20 cellular contexts compared by ENCODE assay signal in the genomic region with DNA sequence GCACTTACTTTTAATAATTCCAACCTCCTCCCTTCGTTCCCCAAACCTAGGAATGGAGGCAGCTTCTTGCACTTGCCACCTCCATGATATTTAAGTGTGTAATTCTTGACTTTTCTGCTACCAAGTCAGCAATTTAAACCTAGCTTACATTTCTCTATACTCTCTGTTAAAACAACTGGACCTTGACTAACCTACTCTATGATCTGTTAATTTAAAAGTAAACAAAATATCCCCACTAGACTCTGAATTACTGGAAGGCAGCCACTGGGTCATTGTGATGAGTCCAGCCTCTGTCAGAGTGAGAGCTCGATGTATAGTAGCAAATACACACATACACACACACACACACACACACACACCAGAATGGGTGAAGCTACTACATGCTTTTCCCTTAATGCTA. TPM values are rescaled to one million over a fixed set of nuclear protein-coding genes. Genes with fewer than 3 reads are reported as not detected.
DNase-seq lines count a peak whose midpoint lies in the region; ATAC-seq, FAIRE-seq and TF ChIP-seq lines count a peak whose summit lies in the region.
"Had no signal": no experiment of that assay in that cellular context is flagged by ENCODE, and none has a peak within 500 bp of the region (broad histone marks: within the 10 kb centered on the region; RNA-seq: fewer than 3 reads in every experiment).

No MANE protein-coding gene starts in this region.

- DNase-seq in DMS53 treated with DMSO at 0.1 percent for 48 hours (lab: John Stamatoyannopoulos, UW; ENCODE audit: unreplicated experiment) = peak; percentile 13
- DNase-seq in NCI-H2029 treated with DMSO at 0.1 percent for 48 hours (lab: John Stamatoyannopoulos, UW) = peak; percentile 68
- no peak for DNase-seq in esophagus squamous epithelium (lab: John Stamatoyannopoulos, UW)
- DNase-seq in HepG2 (ENCODE audit: low spot score) = peak; percentile 51
- DNase-seq in sigmoid colon = no peak
- no peak for DNase-seq in COLO829 (ENCODE audit: low spot score)
- DNase-seq: activated B cell treated with CpG ODN at 0.5 μM for 24 hours; activated effector memory CD4-positive, alpha-beta T cell treated with anti-CD3 and anti-CD28 coated beads, Interleukin-2, amount 50 U/mL, for 16 hours; aorta; lower lobe of right lung; naive thymus-derived CD4-positive, alpha-beta T cell; NCI-H187 had no signal

- in situ Hi-C loops in HepG2 (cut with HindIII; ENCODE audit: extremely low pct_ligation_motif_present, low pct_unique_long_range_greater_than_20kb) = no loop called here

- H3K27me3 ChIP-seq in esophagus squamous epithelium (no peaks in the 10 kb centered on the region), HepG2 (ENCODE audit: control insufficient read depth in 1 of 2, insufficient read depth in 2 of 2, low read length in 2 of 2) (no peaks in the 10 kb centered on the region), sigmoid colon (no peaks in the 10 kb centered on the region)

- peak overlapping the region; percentile 61 to 88 (median 84) for H3K27ac ChIP-seq in esophagus squamous epithelium
- H3K27ac ChIP-seq in HepG2 (ENCODE audit: extremely low read length, insufficient read depth, low read length) = no peak overlapping the region
- H3K27ac ChIP-seq in sigmoid colon = no peak overlapping the region
- H3K27ac ChIP-seq: coronary artery, lower lobe of right lung, RWPE1 had no signal

- BruUV-seq in HepG2 (replicated peaks; lab: Mats Ljungman, UMichigan) = no TSS peak

- TF ChIP-seq CTCF in esophagus squamous epithelium (IDR thresholded peaks at IDR 0.05) = no peak
- TF ChIP-seq CTCF in HepG2 (CRISPR knock-in tag; IDR thresholded peaks at IDR 0.05) = no peak
- TF ChIP-seq CTCF in sigmoid colon (IDR thresholded peaks at IDR 0.05) = no peak

- 37 to 45% methylated on average over 2 of the region's 2 CpGs for WGBS in esophagus squamous epithelium, 2 donors
- 0% methylated on average over 2 of the region's 2 CpGs for WGBS in HepG2 (ENCODE audit: low lambda C conversion rate)
- 52 to 76% methylated on average over 2 of the region's 2 CpGs for WGBS in sigmoid colon, 2 donors

- FAIRE-seq in HepG2 (lab: Jason Lieb, UNC) = no peak

- H3K9me3 ChIP-seq in esophagus squamous epithelium (no peaks in the 10 kb centered on the region), HepG2 (ENCODE audit: low read length) (no peaks in the 10 kb centered on the region), sigmoid colon (no peaks in the 10 kb centered on the region)
- H3K9me3 ChIP-seq: lower lobe of right lung had no signal

- TF ChIP-seq EP300 in HepG2 (IDR thresholded peaks at IDR 0.05; ENCODE audit: low read depth in 2 of 2, low read length in 2 of 2) = no peak
- TF ChIP-seq EP300 in HepG2 (CRISPR knock-in tag; IDR thresholded peaks at IDR 0.05; ENCODE audit: borderline replicate concordance) = no peak
- TF ChIP-seq EP300 in sigmoid colon (IDR thresholded peaks at IDR 0.05) = no peak

- TF ChIP-seq RAD21 in HepG2 (CRISPR knock-in tag; IDR thresholded peaks at IDR 0.05) = no peak

- H2AFZ ChIP-seq in HepG2 (ENCODE audit: low read length) = no peak overlapping the region

- H3K4me1 ChIP-seq in esophagus squamous epithelium (peaks cover 5 to 75% (median 31%) of the 10 kb centered on the region in 3 donors), HepG2 (ENCODE audit: insufficient read depth, low read length) (peaks cover 57% of the 10 kb centered on the region), sigmoid colon (peaks cover 0 to 11% (median 6%) of the 10 kb centered on the region in 4 donors)

- no peaks in the 10 kb centered on the region for H4K20me1 ChIP-seq in HepG2 (ENCODE audit: insufficient read depth, low read length)

- H3K36me3 ChIP-seq in esophagus squamous epithelium (no peaks in the 10 kb centered on the region), HepG2 (replicated peaks in 1 of 2; ENCODE audit: control insufficient read depth in 1 of 2, insufficient read depth in 2 of 2, low read length in 2 of 2) (no peaks in the 10 kb centered on the region), sigmoid colon (no peaks in the 10 kb centered on the region)
- H3K36me3 ChIP-seq: lower lobe of right lung had no signal

- CTCF ChIA-PET in HepG2 (lab: Yijun Ruan, JAX; ENCODE audit: low intra/inter-chr PET ratio, low total read pairs) = no interaction called here

- POLR2A ChIA-PET in HepG2 (lab: Yijun Ruan, JAX) = interaction anchor here (1.2 to 4.1 kb wide), 2 partner anchors 39 to 43 kb away, joined by 4 to 17 read pairs; partner anchors contain the start of gene DHCR24

- intact Hi-C loops in esophagus squamous epithelium (cut with DNase I) = no loop called here
- intact Hi-C loops in HepG2 (cut with micrococcal nuclease; ENCODE audit: unreplicated experiment) = no loop called here
- intact Hi-C loops in sigmoid colon (cut with DNase I) = no loop called here

- no peak overlapping the region for H3K9ac ChIP-seq in HepG2 (ENCODE audit: insufficient read depth, low read depth, low read length)

- H3K4me2 ChIP-seq in HepG2 (ENCODE audit: low read depth, low read length) = peak overlapping the region; percentile 46

- no peak for TF ChIP-seq POLR2A in esophagus squamous epithelium (IDR thresholded peaks at IDR 0.05)
- no peak for TF ChIP-seq POLR2A in HepG2 (IDR thresholded peaks at IDR 0.05; ENCODE audit: insufficient read depth in 1 of 2, low read depth in 2 of 2, low read length in 2 of 2)
- no peak for TF ChIP-seq POLR2A in sigmoid colon (IDR thresholded peaks at IDR 0.05)

- ATAC-seq in HepG2 (peak; percentile 79), HG02884 (IDR thresholded peaks at IDR 0.05; ENCODE audit: unreplicated experiment) (no peak), GM19324 (IDR thresholded peaks at IDR 0.05; ENCODE audit: low FRiP score, unreplicated experiment) (no peak)
- ATAC-seq: lower lobe of right lung; naive thymus-derived CD4-positive, alpha-beta T cell had no signal

- H3K79me2 ChIP-seq in HepG2 (ENCODE audit: insufficient read depth, low read length) = no peaks in the 10 kb centered on the region

- no peak overlapping the region for H3K4me3 ChIP-seq in esophagus squamous epithelium
- H3K4me3 ChIP-seq in HepG2 (replicated peaks in 1 of 3; ENCODE audit: insufficient read depth in 1 of 3, low read depth in 2 of 3, low read length in 3 of 3) = no peak overlapping the region
- H3K4me3 ChIP-seq in sigmoid colon = no peak overlapping the region
- H3K4me3 ChIP-seq: coronary artery, lower lobe of right lung had no signal

RNA-seq across cellular contexts. Expression of gene DHCR24, which starts 40.0 kb away (rescaled TPM):
- total RNA-seq in esophagus squamous epithelium = 100 to 1,000 TPM; 285 to 499 (median 340) TPM
- 250 and 448 TPM in 2 replicates for total RNA-seq in HepG2 (2016; rRNA removed; fragmentation: Illumina TruSeq; extraction: Trizol)
- 49.9 and 51.0 TPM in 2 replicates for total RNA-seq in HepG2 (2016; cell fraction: cytosol; rRNA removed; fragmentation: Illumina TruSeq; extraction: Trizol; ENCODE audit: low read depth)
- total RNA-seq in HepG2 (2016; cell fraction: insoluble cytoplasmic fraction; rRNA removed; fragmentation: Illumina TruSeq; extraction: Trizol) = 228 and 439 TPM in 2 replicates
- 153 and 157 TPM in 2 replicates for total RNA-seq in HepG2 (2016; cell fraction: membrane; rRNA removed; fragmentation: Illumina TruSeq; extraction: Trizol)
- total RNA-seq in HepG2 (2016; cell fraction: nucleus; rRNA removed; fragmentation: Illumina TruSeq; extraction: Trizol) = 410 and 468 TPM in 2 replicates
- 374 and 484 TPM in 2 replicates for polyA plus RNA-seq in HepG2 (2011; rRNA removed)
- polyA plus RNA-seq in HepG2 (2011; cell fraction: cytosol; rRNA removed) = 348 and 453 TPM in 2 replicates
- 376 and 486 TPM in 2 replicates for polyA plus RNA-seq in HepG2 (2011; cell fraction: nucleus; rRNA removed)
- polyA plus RNA-seq in HepG2 (2012) = 453 and 672 TPM in 2 replicates
- 36.9 and 39.3 TPM in 2 replicates for polyA plus RNA-seq in HepG2 (2016; cell fraction: cytosol; fragmentation: Illumina TruSeq; extraction: Trizol; ENCODE audit: low read depth)
- 202 and 215 TPM in 2 replicates for polyA plus RNA-seq in HepG2 (2016; cell fraction: insoluble cytoplasmic fraction; fragmentation: Illumina TruSeq; extraction: Trizol; ENCODE audit: low read depth)
- 86.7 and 89.8 TPM in 2 replicates for polyA plus RNA-seq in HepG2 (2016; cell fraction: membrane; fragmentation: Illumina TruSeq; extraction: Trizol; ENCODE audit: low read depth)
- polyA plus RNA-seq in HepG2 (2016; cell fraction: nucleus; fragmentation: Illumina TruSeq; extraction: Trizol; ENCODE audit: insufficient read depth, low read depth) = 516 and 527 TPM in 2 replicates
- polyA minus RNA-seq in HepG2 (2011; rRNA and poly(A)+ RNA removed; ENCODE audit: low replicate concordance) = 777 and 2,246 TPM in 2 replicates
- 316 and 502 TPM in 2 replicates for polyA minus RNA-seq in HepG2 (2011; cell fraction: cytosol; rRNA and poly(A)+ RNA removed)
- 197 and 218 TPM in 2 replicates for polyA minus RNA-seq in HepG2 (2011; cell fraction: nucleus; rRNA and poly(A)+ RNA removed)
- total RNA-seq in sigmoid colon = 10 to 100 TPM in 1 of 4 donors, 1 to 10 TPM in 3; 4.4 to 22.1 (median 9.0) TPM
- 100 to 1,000 TPM in 1 of 3 donors, 10 to 100 TPM in 2; 12.6 to 194 (median 17.6) TPM for polyA plus RNA-seq in sigmoid colon

RNA-seq across cellular contexts. Expression of gene TMEM61, which starts 53.5 kb away (rescaled TPM):
- total RNA-seq in esophagus squamous epithelium = 1 to 10 TPM in 2 of 4 donors, under 1 TPM in 1, not detected in 1; 0.95 to 2.3 (median 1.0) TPM
- not detected in 2 replicates for total RNA-seq in HepG2 (2016; rRNA removed; fragmentation: Illumina TruSeq; extraction: Trizol)
- total RNA-seq in HepG2 (2016; cell fraction: cytosol; rRNA removed; fragmentation: Illumina TruSeq; extraction: Trizol; ENCODE audit: low read depth) = not detected in 2 replicates
- total RNA-seq in HepG2 (2016; cell fraction: insoluble cytoplasmic fraction; rRNA removed; fragmentation: Illumina TruSeq; extraction: Trizol) = not detected in 2 replicates
- not detected in 2 replicates for total RNA-seq in HepG2 (2016; cell fraction: membrane; rRNA removed; fragmentation: Illumina TruSeq; extraction: Trizol)
- not detected in 2 replicates for total RNA-seq in HepG2 (2016; cell fraction: nucleus; rRNA removed; fragmentation: Illumina TruSeq; extraction: Trizol)
- polyA plus RNA-seq in HepG2 (2011; rRNA removed) = not detected in 2 replicates
- 0.04 TPM in 1 of 2 replicates, not detected in the other for polyA plus RNA-seq in HepG2 (2011; cell fraction: cytosol; rRNA removed)
- polyA plus RNA-seq in HepG2 (2011; cell fraction: nucleus; rRNA removed) = not detected in 2 replicates
- polyA plus RNA-seq in HepG2 (2012) = not detected in 2 replicates
- not detected in 2 replicates for polyA plus RNA-seq in HepG2 (2016; cell fraction: cytosol; fragmentation: Illumina TruSeq; extraction: Trizol; ENCODE audit: low read depth)
- not detected in 2 replicates for polyA plus RNA-seq in HepG2 (2016; cell fraction: insoluble cytoplasmic fraction; fragmentation: Illumina TruSeq; extraction: Trizol; ENCODE audit: low read depth)
- polyA plus RNA-seq in HepG2 (2016; cell fraction: membrane; fragmentation: Illumina TruSeq; extraction: Trizol; ENCODE audit: low read depth) = not detected in 2 replicates
- polyA plus RNA-seq in HepG2 (2016; cell fraction: nucleus; fragmentation: Illumina TruSeq; extraction: Trizol; ENCODE audit: insufficient read depth, low read depth) = not detected in 2 replicates
- polyA minus RNA-seq in HepG2 (2011; rRNA and poly(A)+ RNA removed; ENCODE audit: low replicate concordance) = not detected in 2 replicates
- not detected in 2 replicates for polyA minus RNA-seq in HepG2 (2011; cell fraction: cytosol; rRNA and poly(A)+ RNA removed)
- not detected in 2 replicates for polyA minus RNA-seq in HepG2 (2011; cell fraction: nucleus; rRNA and poly(A)+ RNA removed)
- under 1 TPM in 2 of 4 donors, not detected in 2; 0.41 to 0.83 TPM for total RNA-seq in sigmoid colon
- polyA plus RNA-seq in sigmoid colon = 10 to 100 TPM; 12.6 to 15.3 (median 14.9) TPM
- total RNA-seq: activated B cell treated with CpG ODN at 0.5 μM for 24 hours; epithelial cell of proximal tubule; naive thymus-derived CD4-positive, alpha-beta T cell; pulmonary artery endothelial cell; T-helper 1 cell treated with Interleukin-12 subunit alpha and Interleukin-12 subunit beta and Interleukin-4 antibody, amounts not matched to agents 30 ng/mL and 1 ng/mL, for 36 hours had no signal
- polyA plus RNA-seq: BJ; naive thymus-derived CD4-positive, alpha-beta T cell had no signal

Comparison
In these comparisons a context has a peak if more than half of its experiments do, and no peak if none do; other contexts are left out.
1. DNase-seq: peak in DMS53 treated with DMSO at 0.1 percent for 48 hours (single experiment), NCI-H2029 treated with DMSO at 0.1 percent for 48 hours (single experiment) and HepG2 (single experiment); none in esophagus squamous epithelium (single experiment), sigmoid colon (single experiment) and COLO829 (single experiment).
2. H3K27ac ChIP-seq: peak in esophagus squamous epithelium (4 of 4); none in HepG2 (single experiment) and sigmoid colon (0 of 4).